21 cellular contexts compared by ENCODE assay signal in genomic region chr11:48190906-48191654, GRCh38. TPM values are rescaled to one million over a fixed set of nuclear protein-coding genes. Genes with fewer than 3 reads are reported as not detected.
DNase-seq lines count a peak whose midpoint lies in the region; ATAC-seq, FAIRE-seq and TF ChIP-seq lines count a peak whose summit lies in the region.
"Not testable (repeated sequence)": the region's sequence is repeated elsewhere in the genome, so short reads cannot be mapped to it uniquely, and the experiment has no call there.
"Had no signal": no experiment of that assay in that cellular context is flagged by ENCODE, and none has a peak within 500 bp of the region (broad histone marks: within the 10 kb centered on the region; RNA-seq: fewer than 3 reads in every experiment).

No MANE protein-coding gene starts in this region.

- CTCF ChIA-PET in A549 (lab: Yijun Ruan, JAX) = not testable (repeated sequence)

- H3K27me3 Mint-ChIP-seq in activated T-helper 1 cell treated with anti-CD3 and anti-CD28 coated beads, Interleukin-12 subunit alpha, Interleukin-12 subunit beta, Interleukin-2, Interleukin-4 antibody, amounts not matched to agents 30 ng/mL and 10 ng/mL and 1 ng/mL, durations not matched to agents 14 hours and 24 hours and 36 hours (ENCODE audit: insufficient read depth); activated naive CD8-positive, alpha-beta T cell treated with anti-CD3 and anti-CD28 coated beads, Interleukin-2, amount 50 U/mL, for 24 hours: not testable (repeated sequence)

- TF ChIP-seq POLR2A in A549 (IDR thresholded peaks at IDR 0.05; ENCODE audit: low read length) = not testable (repeated sequence)

- not testable (repeated sequence) for TF ChIP-seq CTCF in A549 (IDR thresholded peaks at IDR 0.05)

- TF ChIP-seq EP300 in A549 (IDR thresholded peaks at IDR 0.05) = not testable (repeated sequence)

- H3K4me3 ChIP-seq in A549 = not testable (repeated sequence)

- FAIRE-seq in A549 (lab: Jason Lieb, UNC) = not testable (repeated sequence)

- not testable (repeated sequence) for H3K4me1 ChIP-seq in A549

- intact Hi-C loops in activated T-helper 1 cell treated with anti-CD3 and anti-CD28 coated beads, Interleukin-12 subunit alpha, Interleukin-12 subunit beta, Interleukin-2, Interleukin-4 antibody, amounts not matched to agents 30 ng/mL and 10 ng/mL and 1 ng/mL, durations not matched to agents 14 hours and 24 hours and 36 hours (cut with micrococcal nuclease) = not testable (repeated sequence)

- H3K4me2 ChIP-seq in A549 = peak overlapping the region; percentile 61; the same call in 2 of the 3 replicates

- H3K4me3 Mint-ChIP-seq in activated T-helper 1 cell treated with anti-CD3 and anti-CD28 coated beads, Interleukin-12 subunit alpha, Interleukin-12 subunit beta, Interleukin-2, Interleukin-4 antibody, amounts not matched to agents 30 ng/mL and 10 ng/mL and 1 ng/mL, durations not matched to agents 14 hours and 24 hours and 36 hours = peak overlapping the region; percentile 71
- peak overlapping the region; percentile 40 for H3K4me3 Mint-ChIP-seq in activated naive CD8-positive, alpha-beta T cell treated with anti-CD3 and anti-CD28 coated beads, Interleukin-2, amount 50 U/mL, for 24 hours

- not testable (repeated sequence) for DNase-seq in A549 (ENCODE audit: low read depth in 1 of 2, low spot score in 1 of 2)
- peak; percentile 85 for DNase-seq in ELF-1 (ENCODE audit: low read depth, low spot score)
- DNase-seq in NCI-H2227 (lab: John Stamatoyannopoulos, UW; ENCODE audit: unreplicated experiment) = peak; percentile 29
- peak; percentile 12 for DNase-seq in RPMI8226
- peak; percentile 32 for DNase-seq in activated CD4-positive, alpha-beta T cell treated with anti-CD3 and anti-CD28 coated beads for 48 hours
- peak; percentile 22 for DNase-seq in activated T-helper 1 cell treated with anti-CD3 and anti-CD28 coated beads, Interleukin-12 subunit alpha, Interleukin-12 subunit beta, Interleukin-2, Interleukin-4 antibody, amounts not matched to agents 30 ng/mL and 10 ng/mL and 1 ng/mL, durations not matched to agents 14 hours and 24 hours and 36 hours (ENCODE audit: low spot score)
- peak; percentile 13 for DNase-seq in activated naive CD8-positive, alpha-beta T cell treated with anti-CD3 and anti-CD28 coated beads, Interleukin-2, amount 50 U/mL, for 24 hours
- DNase-seq in stimulated activated CD4-positive, alpha-beta T cell treated with anti-CD3 and anti-CD28 coated beads, Interleukin-2, amount 100 ng/mL, for 24 hours = peak; percentile 21 to 34

- TF ChIP-seq RAD21 in A549 (conservative IDR thresholded peaks at IDR 0.05 in 1 of 2, IDR thresholded peaks at IDR 0.05 in 1 of 2) = not testable (repeated sequence)

- H3K9me3 ChIP-seq in A549 = peaks cover 25% of the 10 kb centered on the region

- WGBS in A549 (ENCODE audit: missing lambda C conversion rate) = 28% methylated on average over 10 of the region's 10 CpGs

- ATAC-seq in A549; activated naive CD8-positive, alpha-beta T cell treated with anti-CD3 and anti-CD28 coated beads, Interleukin-2, amount 50 U/mL, for 24 hours: not testable (repeated sequence)

- peak overlapping the region; percentile 75 for H3K27ac Mint-ChIP-seq in activated T-helper 1 cell treated with anti-CD3 and anti-CD28 coated beads, Interleukin-12 subunit alpha, Interleukin-12 subunit beta, Interleukin-2, Interleukin-4 antibody, amounts not matched to agents 30 ng/mL and 10 ng/mL and 1 ng/mL, durations not matched to agents 14 hours and 24 hours and 36 hours
- peak overlapping the region; percentile 71 for H3K27ac Mint-ChIP-seq in activated naive CD8-positive, alpha-beta T cell treated with anti-CD3 and anti-CD28 coated beads, Interleukin-2, amount 50 U/mL, for 24 hours

- H3K4me1 Mint-ChIP-seq in activated T-helper 1 cell treated with anti-CD3 and anti-CD28 coated beads, Interleukin-12 subunit alpha, Interleukin-12 subunit beta, Interleukin-2, Interleukin-4 antibody, amounts not matched to agents 30 ng/mL and 10 ng/mL and 1 ng/mL, durations not matched to agents 14 hours and 24 hours and 36 hours (ENCODE audit: low read depth) = peaks cover 25% of the 10 kb centered on the region
- H3K4me1 Mint-ChIP-seq in activated naive CD8-positive, alpha-beta T cell treated with anti-CD3 and anti-CD28 coated beads, Interleukin-2, amount 50 U/mL, for 24 hours = peaks cover 19% of the 10 kb centered on the region

- H3K27ac ChIP-seq in A549 = not testable (repeated sequence)

- H3K36me3 Mint-ChIP-seq in activated T-helper 1 cell treated with anti-CD3 and anti-CD28 coated beads, Interleukin-12 subunit alpha, Interleukin-12 subunit beta, Interleukin-2, Interleukin-4 antibody, amounts not matched to agents 30 ng/mL and 10 ng/mL and 1 ng/mL, durations not matched to agents 14 hours and 24 hours and 36 hours (ENCODE audit: low read depth); activated naive CD8-positive, alpha-beta T cell treated with anti-CD3 and anti-CD28 coated beads, Interleukin-2, amount 50 U/mL, for 24 hours (ENCODE audit: low read depth): not testable (repeated sequence)

- H3K9me3 Mint-ChIP-seq in activated T-helper 1 cell treated with anti-CD3 and anti-CD28 coated beads, Interleukin-12 subunit alpha, Interleukin-12 subunit beta, Interleukin-2, Interleukin-4 antibody, amounts not matched to agents 30 ng/mL and 10 ng/mL and 1 ng/mL, durations not matched to agents 14 hours and 24 hours and 36 hours = peaks cover 35% of the 10 kb centered on the region
- H3K9me3 Mint-ChIP-seq in activated naive CD8-positive, alpha-beta T cell treated with anti-CD3 and anti-CD28 coated beads, Interleukin-2, amount 50 U/mL, for 24 hours = peaks cover 26% of the 10 kb centered on the region

- POLR2A ChIA-PET in A549 (lab: Yijun Ruan, JAX) = not testable (repeated sequence)

RNA-seq across cellular contexts. Expression of gene OR4B1, which starts 25.5 kb away (rescaled TPM):
- not detected in 2 replicates for polyA plus RNA-seq in A549 (2011; rRNA removed)
- polyA plus RNA-seq in A549 (2012; cell fraction: cytosol; rRNA removed) = not detected in 2 replicates
- not detected in 2 replicates for polyA plus RNA-seq in A549 (2012; cell fraction: nucleus; rRNA removed)
- not detected in 3 replicates for polyA plus RNA-seq in A549 (2017; fragmentation: RNase III; extraction: RNeasy Plus Mini Kit Qiagen cat#74134 plus additional on column Dnase treatment)
- polyA minus RNA-seq in A549 (2011; rRNA and poly(A)+ RNA removed) = 0.29 TPM in 1 of 2 replicates, not detected in the other
- not detected in 2 replicates for total RNA-seq in activated T-helper 1 cell treated with anti-CD3 and anti-CD28 coated beads, Interleukin-12 subunit alpha, Interleukin-12 subunit beta, Interleukin-2, Interleukin-4 antibody, amounts not matched to agents 30 ng/mL and 10 ng/mL and 1 ng/mL, durations not matched to agents 14 hours and 24 hours and 36 hours
- total RNA-seq: activated CD8-positive, alpha-beta memory T cell treated with anti-CD3 and anti-CD28 coated beads for 36 hours; esophagus mucosa; foreskin keratinocyte; GM23248; heart right ventricle; lung microvascular endothelial cell; mucosa of gallbladder; neural crest cell; right cardiac atrium; SJSA1; spleen; transverse colon; WTC11 had no signal
- polyA plus RNA-seq: foreskin keratinocyte, GM23248, heart right ventricle, right cardiac atrium, spleen had no signal

RNA-seq across cellular contexts. Expression of gene OR4X2, which starts 53.8 kb away (rescaled TPM):
- polyA plus RNA-seq in A549 (2011; rRNA removed) = not detected in 2 replicates
- not detected in 2 replicates for polyA plus RNA-seq in A549 (2012; cell fraction: cytosol; rRNA removed)
- not detected in 2 replicates for polyA plus RNA-seq in A549 (2012; cell fraction: nucleus; rRNA removed)
- not detected in 3 replicates for polyA plus RNA-seq in A549 (2017; fragmentation: RNase III; extraction: RNeasy Plus Mini Kit Qiagen cat#74134 plus additional on column Dnase treatment)
- polyA minus RNA-seq in A549 (2011; rRNA and poly(A)+ RNA removed) = not detected in 2 replicates
- not detected in 2 replicates for total RNA-seq in activated T-helper 1 cell treated with anti-CD3 and anti-CD28 coated beads, Interleukin-12 subunit alpha, Interleukin-12 subunit beta, Interleukin-2, Interleukin-4 antibody, amounts not matched to agents 30 ng/mL and 10 ng/mL and 1 ng/mL, durations not matched to agents 14 hours and 24 hours and 36 hours
- total RNA-seq: activated CD8-positive, alpha-beta memory T cell treated with anti-CD3 and anti-CD28 coated beads for 36 hours; esophagus mucosa; foreskin keratinocyte; GM23248; heart right ventricle; lung microvascular endothelial cell; mucosa of gallbladder; neural crest cell; right cardiac atrium; SJSA1; spleen; transverse colon; WTC11 had no signal
- polyA plus RNA-seq: foreskin keratinocyte, GM23248, heart right ventricle, right cardiac atrium, spleen had no signal
